8 cellular contexts compared by ENCODE assay signal in genomic region chr17:45223541-45224528, GRCh38. TPM values are rescaled to one million over a fixed set of nuclear protein-coding genes. Genes with fewer than 3 reads are reported as not detected.
A peak's percentile ranks its signal among the peaks of the same experiment; 100 is the strongest.
DNase-seq lines count a peak whose midpoint lies in the region; ATAC-seq and TF ChIP-seq lines count a peak whose summit lies in the region.

No MANE protein-coding gene starts in this region.

- H3K4me3 ChIP-seq in GM08714 (ENCODE audit: low read length) (peak overlapping the region; percentile 76; the same call in 1 of the 2 replicates), choroid plexus epithelial cell (ENCODE audit: low read depth, low read length) (peak overlapping the region; percentile 66), skeletal muscle tissue (ENCODE audit: low read length in 3 of 3) (peak overlapping the region in 2 of 3 donors; percentile 22 to 30)

- peak overlapping the region in 1 of 3 donors; percentile 3 for H3K9ac ChIP-seq in skeletal muscle tissue (ENCODE audit: low read depth in 1 of 3, low read length in 3 of 3)

- TF ChIP-seq CTCF in choroid plexus epithelial cell (conservative IDR thresholded peaks at IDR 0.05; ENCODE audit: low read depth, low read length): no peak

- DNase-seq in RPMI8226 (peak; percentile 55), choroid plexus epithelial cell (ENCODE audit: low read depth) (no peak), NCI-H187 treated with DMSO at 0.1 percent for 48 hours (lab: John Stamatoyannopoulos, UW) (no peak), putamen (ENCODE audit: low spot score) (no peak), NOMO-1 treated with DMSO at 0.1 percent for 48 hours (lab: John Stamatoyannopoulos, UW; ENCODE audit: unreplicated experiment) (no peak)

- no peaks in the 10 kb centered on the region for H3K9me3 ChIP-seq in skeletal muscle tissue (ENCODE audit: control insufficient read depth in 3 of 3, low read length in 3 of 3)

- ATAC-seq in HG02571 (IDR thresholded peaks at IDR 0.05; ENCODE audit: unreplicated experiment): no peak

- H3K36me3 ChIP-seq in skeletal muscle tissue (ENCODE audit: control insufficient read depth in 3 of 3, insufficient read depth in 3 of 3, low read length in 3 of 3): no peaks in the 10 kb centered on the region

- no peak overlapping the region for H3K27ac ChIP-seq in skeletal muscle tissue (ENCODE audit: low read depth, low read length)

- H3K27me3 ChIP-seq in skeletal muscle tissue (ENCODE audit: control insufficient read depth in 3 of 3, insufficient read depth in 3 of 3, low read length in 3 of 3): peaks cover 0 to 12% (median 0%) of the 10 kb centered on the region in 3 donors

- peaks cover 41 to 59% (median 44%) of the 10 kb centered on the region in 3 donors for H3K4me1 ChIP-seq in skeletal muscle tissue (ENCODE audit: control insufficient read depth in 3 of 3, insufficient read depth in 3 of 3, low read length in 3 of 3)

RNA-seq across cellular contexts. Expression of gene FMNL1, which starts 2.1 kb away (rescaled TPM):
- total RNA-seq in skeletal muscle tissue: 3.1 TPM

RNA-seq across cellular contexts. Expression of gene SPATA32, which starts 38.1 kb away (rescaled TPM):
- total RNA-seq in skeletal muscle tissue: not detected

Comparison
In these comparisons a context has a peak if more than half of its experiments do, and no peak if none do; other contexts are left out.
1. H3K4me3 ChIP-seq: peak in every context shown above with its lines; median percentile 76 in GM08714; 66 in choroid plexus epithelial cell; 26 in skeletal muscle tissue.